23 cellular contexts compared by ENCODE assay signal in the genomic region with DNA sequence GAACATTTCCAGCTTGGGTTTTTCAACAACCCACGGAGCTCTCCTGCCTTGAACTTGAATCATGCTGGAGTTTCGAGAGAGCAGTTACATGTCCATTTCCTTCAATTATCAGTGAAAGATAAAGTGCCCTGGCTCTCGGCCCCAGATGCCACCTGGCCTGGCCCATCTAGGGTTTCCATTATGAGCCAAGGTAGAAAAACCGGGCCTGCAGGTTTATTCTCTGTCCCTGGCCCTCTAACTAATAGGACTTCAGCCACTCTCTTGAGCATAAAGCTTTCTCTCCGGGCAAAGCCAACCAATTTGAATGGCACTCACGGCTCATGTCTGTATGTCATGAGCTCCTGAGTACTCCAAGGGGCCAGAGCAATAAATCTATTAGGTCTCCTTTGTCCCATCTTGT.
DNase-seq lines count a peak whose midpoint lies in the region.
"Had no signal": no experiment of that assay in that cellular context is flagged by ENCODE, and none has a peak within 500 bp of the region (broad histone marks: within the 10 kb centered on the region; RNA-seq: fewer than 3 reads in every experiment).

No MANE protein-coding gene starts in this region.

- peak; percentile 36 for DNase-seq in NCI-H345 (lab: John Stamatoyannopoulos, UW)
- DNase-seq in NCI-H345 treated with DMSO at 0.1 percent for 48 hours (lab: John Stamatoyannopoulos, UW; ENCODE audit: unreplicated experiment) = no peak
- DNase-seq in NCI-H187 (lab: John Stamatoyannopoulos, UW) = peak; percentile 85 to 89
- DNase-seq in NCI-H748 (lab: John Stamatoyannopoulos, UW; ENCODE audit: unreplicated experiment) = peak; percentile 98
- peak; percentile 49 for DNase-seq in ureter (ENCODE audit: low spot score)
- no peak for DNase-seq in activated CD4-positive, alpha-beta T cell treated with anti-CD3 and anti-CD28 coated beads, Interleukin-2, amount 50 U/mL, for 48 hours
- DNase-seq in NK-92 (lab: John Stamatoyannopoulos, UW; ENCODE audit: unreplicated experiment) = no peak
- no peak for DNase-seq in HUDEP-2 (lab: John Stamatoyannopoulos, UW; ENCODE audit: unreplicated experiment in 76 of 76)
- DNase-seq: activated CD4-positive, alpha-beta T cell treated with anti-CD3 and anti-CD28 coated beads, Interleukin-2, amount 50 U/mL, for 1 hour; activated naive CD4-positive, alpha-beta T cell treated with anti-CD3 and anti-CD28 coated beads, Interleukin-2, amount 50 U/mL, for 16 hours; amygdala; CD8-positive, alpha-beta memory T cell; colonic mucosa; effector memory CD4-positive, alpha-beta T cell; foreskin melanocyte; H9; Karpas-422; left colon; NCI-H446; psoas muscle; SK-N-SH; stomach; WERI-Rb-1 had no signal

Comparison
In these comparisons a context has a peak if more than half of its experiments do, and no peak if none do; other contexts are left out.
1. DNase-seq: peak in NCI-H345 (single experiment), NCI-H187 (2 of 2), NCI-H748 (single experiment) and ureter (single experiment); none in NCI-H345 treated with DMSO at 0.1 percent for 48 hours (single experiment), activated CD4-positive, alpha-beta T cell treated with anti-CD3 and anti-CD28 coated beads, Interleukin-2, amount 50 U/mL, for 48 hours (0 of 2), NK-92 (single experiment) and HUDEP-2 (0 of 76).